ENCODE assay signal across 17 cellular contexts in the genomic region with DNA sequence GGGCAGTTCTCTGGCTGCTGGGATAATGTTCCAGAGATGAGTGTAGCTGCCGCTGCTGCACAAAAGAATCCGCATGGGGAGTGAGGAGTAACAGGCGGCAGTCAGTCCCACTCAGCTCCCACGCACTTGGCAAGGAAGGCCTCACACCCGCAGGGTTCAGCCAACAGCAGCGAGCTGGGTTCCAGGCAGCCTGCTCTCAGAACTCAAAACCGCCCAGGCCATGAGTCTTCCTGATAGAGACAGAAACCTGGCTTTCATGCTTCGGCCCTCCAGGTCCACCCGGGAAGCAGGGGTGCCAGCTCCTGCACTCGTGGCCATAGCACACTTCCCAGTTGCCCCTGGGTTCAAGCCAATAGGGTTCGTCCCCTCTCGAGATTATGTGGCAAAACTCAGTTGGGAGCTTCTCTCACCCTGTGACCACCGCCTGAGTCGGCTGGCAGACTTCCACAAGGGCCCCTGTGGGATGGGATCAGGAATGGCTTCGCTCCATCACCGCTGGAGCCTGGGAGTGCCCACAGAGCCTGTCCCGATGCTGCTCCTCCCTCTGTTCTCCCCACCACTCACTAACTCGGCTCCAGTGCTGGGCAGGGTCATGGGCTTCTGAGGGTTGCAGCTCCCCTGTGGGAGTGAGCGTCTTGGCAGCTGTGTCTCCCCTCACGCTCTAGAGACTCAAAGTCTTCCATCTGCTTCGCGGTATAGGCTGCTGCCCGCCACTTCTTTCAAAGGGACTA. TPM values are rescaled to one million over a fixed set of nuclear protein-coding genes. Genes with fewer than 3 reads are reported as not detected.
DNase-seq lines count a peak whose midpoint lies in the region; ATAC-seq and TF ChIP-seq lines count a peak whose summit lies in the region.
"Had no signal": no experiment of that assay in that cellular context is flagged by ENCODE, and none has a peak within 500 bp of the region (broad histone marks: within the 10 kb centered on the region; RNA-seq: fewer than 3 reads in every experiment).

No MANE protein-coding gene starts in this region.

- H3K27ac ChIP-seq in left ventricle myocardium inferior (replicated peaks) = no peak overlapping the region
- H3K27ac ChIP-seq: gastroesophageal sphincter had no signal

- H3K4me3 ChIP-seq in left ventricle myocardium inferior (no peak overlapping the region), skeletal muscle satellite cell (ENCODE audit: low read length) (peak overlapping the region; percentile 7)
- H3K4me3 ChIP-seq: gastroesophageal sphincter had no signal

- CTCF ChIA-PET in activated CD4-positive, alpha-beta memory T cell treated with anti-CD3 and anti-CD28 coated beads for 36 hours (lab: Charles Lee) = no interaction called here
- CTCF ChIA-PET in activated CD4-positive, alpha-beta memory T cell treated with anti-CD3 and anti-CD28 coated beads, Interleukin-2, amount 10 ng/mL, durations not matched to agents 7 days and 5 days (lab: Charles Lee) = interaction anchor here (1.8 kb wide), 1 partner anchor 139 kb away, joined by 10 read pairs; no protein-coding TSS in a partner anchor

- peaks cover 7% of the 10 kb centered on the region for H3K9me3 Mint-ChIP-seq in activated CD4-positive, alpha-beta memory T cell treated with anti-CD3 and anti-CD28 coated beads for 36 hours
- no peaks in the 10 kb centered on the region for H3K9me3 Mint-ChIP-seq in activated CD4-positive, alpha-beta memory T cell treated with anti-CD3 and anti-CD28 coated beads, Interleukin-2, amount 10 ng/mL, durations not matched to agents 7 days and 5 days
- H3K9me3 Mint-ChIP-seq in activated CD4-positive, alpha-beta T cell treated with anti-CD3 and anti-CD28 coated beads, Interleukin-2, amount 10 ng/mL, durations not matched to agents 24 days and 14 days = no peaks in the 10 kb centered on the region
- H3K9me3 Mint-ChIP-seq: endodermal cell had no signal

- H3K9me3 ChIP-seq in left ventricle myocardium inferior (replicated peaks) = peaks cover 21% of the 10 kb centered on the region
- peaks cover 3% of the 10 kb centered on the region for H3K9me3 ChIP-seq in skeletal muscle satellite cell (replicated peaks; ENCODE audit: low read length)

- H3K27me3 ChIP-seq in left ventricle myocardium inferior (ENCODE audit: low read depth) = peaks cover 42% of the 10 kb centered on the region
- H3K27me3 ChIP-seq in skeletal muscle satellite cell (ENCODE audit: control insufficient read depth, insufficient read depth, low read length) = peaks cover 15% of the 10 kb centered on the region

- no peak overlapping the region for H3K27ac Mint-ChIP-seq in activated CD4-positive, alpha-beta memory T cell treated with anti-CD3 and anti-CD28 coated beads for 36 hours
- no peak overlapping the region for H3K27ac Mint-ChIP-seq in activated CD4-positive, alpha-beta memory T cell treated with anti-CD3 and anti-CD28 coated beads, Interleukin-2, amount 10 ng/mL, durations not matched to agents 7 days and 5 days
- no peak overlapping the region for H3K27ac Mint-ChIP-seq in activated CD4-positive, alpha-beta T cell treated with anti-CD3 and anti-CD28 coated beads, Interleukin-2, amount 10 ng/mL, durations not matched to agents 24 days and 14 days
- H3K27ac Mint-ChIP-seq: activated CD8-positive, alpha-beta T cell treated with anti-CD3 and anti-CD28 coated beads for 36 hours; endodermal cell had no signal

- H3K4me3 Mint-ChIP-seq in activated CD4-positive, alpha-beta memory T cell treated with anti-CD3 and anti-CD28 coated beads for 36 hours = no peak overlapping the region
- H3K4me3 Mint-ChIP-seq in activated CD4-positive, alpha-beta memory T cell treated with anti-CD3 and anti-CD28 coated beads, Interleukin-2, amount 10 ng/mL, durations not matched to agents 7 days and 5 days = no peak overlapping the region
- no peak overlapping the region for H3K4me3 Mint-ChIP-seq in activated CD4-positive, alpha-beta T cell treated with anti-CD3 and anti-CD28 coated beads, Interleukin-2, amount 10 ng/mL, durations not matched to agents 24 days and 14 days
- H3K4me3 Mint-ChIP-seq: activated CD8-positive, alpha-beta T cell treated with anti-CD3 and anti-CD28 coated beads for 36 hours; endodermal cell had no signal

- peak overlapping the region; percentile 71 for H3K4me2 ChIP-seq in skeletal muscle satellite cell (ENCODE audit: low read length)

- H3K36me3 ChIP-seq in left ventricle myocardium inferior (no peaks in the 10 kb centered on the region), skeletal muscle satellite cell (ENCODE audit: insufficient read depth, low read length) (no peaks in the 10 kb centered on the region)
- H3K36me3 ChIP-seq: gastroesophageal sphincter had no signal

- H3K27me3 Mint-ChIP-seq in activated CD4-positive, alpha-beta memory T cell treated with anti-CD3 and anti-CD28 coated beads for 36 hours = peaks cover 17% of the 10 kb centered on the region
- peaks cover 32% of the 10 kb centered on the region for H3K27me3 Mint-ChIP-seq in activated CD4-positive, alpha-beta memory T cell treated with anti-CD3 and anti-CD28 coated beads, Interleukin-2, amount 10 ng/mL, durations not matched to agents 7 days and 5 days
- peaks cover 29% of the 10 kb centered on the region for H3K27me3 Mint-ChIP-seq in activated CD4-positive, alpha-beta T cell treated with anti-CD3 and anti-CD28 coated beads, Interleukin-2, amount 10 ng/mL, durations not matched to agents 24 days and 14 days

- H3K36me3 Mint-ChIP-seq in activated CD4-positive, alpha-beta memory T cell treated with anti-CD3 and anti-CD28 coated beads for 36 hours = no peaks in the 10 kb centered on the region
- H3K36me3 Mint-ChIP-seq in activated CD4-positive, alpha-beta memory T cell treated with anti-CD3 and anti-CD28 coated beads, Interleukin-2, amount 10 ng/mL, durations not matched to agents 7 days and 5 days (ENCODE audit: low read depth) = no peaks in the 10 kb centered on the region
- H3K36me3 Mint-ChIP-seq in activated CD4-positive, alpha-beta T cell treated with anti-CD3 and anti-CD28 coated beads, Interleukin-2, amount 10 ng/mL, durations not matched to agents 24 days and 14 days (ENCODE audit: low read depth) = no peaks in the 10 kb centered on the region

- peaks cover 15% of the 10 kb centered on the region for H3K4me1 ChIP-seq in left ventricle myocardium inferior
- peaks cover 16% of the 10 kb centered on the region for H3K4me1 ChIP-seq in skeletal muscle satellite cell (ENCODE audit: control insufficient read depth, insufficient read depth, low read length)
- H3K4me1 ChIP-seq: gastroesophageal sphincter had no signal

- intact Hi-C loops in activated CD4-positive, alpha-beta memory T cell treated with anti-CD3 and anti-CD28 coated beads for 36 hours (cut with micrococcal nuclease) = no loop called here
- intact Hi-C loops in left ventricle myocardium inferior (cut with micrococcal nuclease) = no loop called here
- intact Hi-C loops in activated CD4-positive, alpha-beta T cell treated with anti-CD3 and anti-CD28 coated beads, Interleukin-2, amount 10 ng/mL, durations not matched to agents 24 days and 14 days (cut with micrococcal nuclease) = no loop called here

- no peak for ATAC-seq in HG03354 (IDR thresholded peaks at IDR 0.05; ENCODE audit: poor library complexity, severe bottlenecking, unreplicated experiment)
- ATAC-seq: activated CD8-positive, alpha-beta T cell treated with anti-CD3 and anti-CD28 coated beads for 36 hours; gastroesophageal sphincter had no signal

- no peaks in the 10 kb centered on the region for H3K4me1 Mint-ChIP-seq in activated CD4-positive, alpha-beta memory T cell treated with anti-CD3 and anti-CD28 coated beads for 36 hours (ENCODE audit: low read depth)
- peaks cover 17% of the 10 kb centered on the region for H3K4me1 Mint-ChIP-seq in activated CD4-positive, alpha-beta memory T cell treated with anti-CD3 and anti-CD28 coated beads, Interleukin-2, amount 10 ng/mL, durations not matched to agents 7 days and 5 days
- H3K4me1 Mint-ChIP-seq in activated CD4-positive, alpha-beta T cell treated with anti-CD3 and anti-CD28 coated beads, Interleukin-2, amount 10 ng/mL, durations not matched to agents 24 days and 14 days = peaks cover 3% of the 10 kb centered on the region
- H3K4me1 Mint-ChIP-seq: endodermal cell had no signal

- peak; percentile 5 for DNase-seq in activated CD4-positive, alpha-beta memory T cell treated with anti-CD3 and anti-CD28 coated beads for 36 hours
- DNase-seq in activated CD4-positive, alpha-beta memory T cell treated with anti-CD3 and anti-CD28 coated beads, Interleukin-2, amount 10 ng/mL, durations not matched to agents 7 days and 5 days = no peak
- DNase-seq in cerebellum (ENCODE audit: low spot score) (peak; percentile 61), left ventricle myocardium inferior (peak; percentile 51)
- no peak for DNase-seq in activated CD4-positive, alpha-beta T cell treated with anti-CD3 and anti-CD28 coated beads, Interleukin-2, amount 10 ng/mL, durations not matched to agents 24 days and 14 days
- DNase-seq in activated T-cell treated with anti-CD3 and anti-CD28 coated beads, Interleukin-2, amount 50 U/mL, for 1 hour = no peak
- DNase-seq: activated CD8-positive, alpha-beta T cell treated with anti-CD3 and anti-CD28 coated beads for 36 hours; activated gamma-delta T cell; endodermal cell; midbrain; NCI-H1436 treated with DMSO at 0.1 percent for 48 hours had no signal

- no peak for TF ChIP-seq CTCF in left ventricle myocardium inferior (IDR thresholded peaks at IDR 0.05; ENCODE audit: borderline replicate concordance)

- H3K9ac ChIP-seq in skeletal muscle satellite cell (ENCODE audit: low read depth, low read length) = peak overlapping the region; percentile 2

- POLR2A ChIA-PET in activated CD4-positive, alpha-beta memory T cell treated with anti-CD3 and anti-CD28 coated beads for 36 hours (lab: Charles Lee) = no interaction called here
- POLR2A ChIA-PET in activated CD4-positive, alpha-beta memory T cell treated with anti-CD3 and anti-CD28 coated beads, Interleukin-2, amount 10 ng/mL, durations not matched to agents 7 days and 5 days (lab: Charles Lee) = no interaction called here

RNA-seq across cellular contexts. Expression of a gene that starts 20.6 kb away (rescaled TPM):
- total RNA-seq in activated CD4-positive, alpha-beta memory T cell treated with anti-CD3 and anti-CD28 coated beads for 36 hours = not detected
- not detected for total RNA-seq in activated CD4-positive, alpha-beta memory T cell treated with anti-CD3 and anti-CD28 coated beads, Interleukin-2, amount 10 ng/mL, durations not matched to agents 7 days and 5 days
- total RNA-seq in cerebellum (0.27 TPM), left ventricle myocardium inferior (not detected)
- not detected in 2 replicates for total RNA-seq in skeletal muscle satellite cell (2012; rRNA removed)
- not detected in 2 replicates for total RNA-seq in activated CD4-positive, alpha-beta T cell treated with anti-CD3 and anti-CD28 coated beads, Interleukin-2, amount 10 ng/mL, durations not matched to agents 24 days and 14 days
- total RNA-seq: A172; activated CD8-positive, alpha-beta T cell treated with anti-CD3 and anti-CD28 coated beads for 36 hours; endodermal cell; gastroesophageal sphincter; LHCN-M2; SK-MEL-5 had no signal

RNA-seq across cellular contexts. Expression of a gene that starts 34.7 kb away (rescaled TPM):
- total RNA-seq in activated CD4-positive, alpha-beta memory T cell treated with anti-CD3 and anti-CD28 coated beads for 36 hours = 10 to 100 TPM; 29.4 to 34.0 TPM
- total RNA-seq in activated CD4-positive, alpha-beta memory T cell treated with anti-CD3 and anti-CD28 coated beads, Interleukin-2, amount 10 ng/mL, durations not matched to agents 7 days and 5 days = 10 to 100 TPM; 29.2 to 30.6 TPM
- 28.7 TPM for total RNA-seq in cerebellum
- total RNA-seq in left ventricle myocardium inferior = 13.8 TPM
- total RNA-seq in skeletal muscle satellite cell (2012; rRNA removed) = 1.3 TPM in 2 replicates
- total RNA-seq in activated CD4-positive, alpha-beta T cell treated with anti-CD3 and anti-CD28 coated beads, Interleukin-2, amount 10 ng/mL, durations not matched to agents 24 days and 14 days = 33.6 and 35.8 TPM in 2 replicates

Comparison
In these comparisons a context has a peak if more than half of its experiments do, and no peak if none do; other contexts are left out.
1. DNase-seq: peak in activated CD4-positive, alpha-beta memory T cell treated with anti-CD3 and anti-CD28 coated beads for 36 hours (single experiment), cerebellum (single experiment) and left ventricle myocardium inferior (single experiment); none in activated CD4-positive, alpha-beta memory T cell treated with anti-CD3 and anti-CD28 coated beads, Interleukin-2, amount 10 ng/mL, durations not matched to agents 7 days and 5 days (single experiment), activated CD4-positive, alpha-beta T cell treated with anti-CD3 and anti-CD28 coated beads, Interleukin-2, amount 10 ng/mL, durations not matched to agents 24 days and 14 days (single experiment) and activated T-cell treated with anti-CD3 and anti-CD28 coated beads, Interleukin-2, amount 50 U/mL, for 1 hour (single experiment).